ENCODE assay signal across 9 cellular contexts in genomic region chr14:23033801-23034497, GRCh38. TPM values are rescaled to one million over a fixed set of nuclear protein-coding genes. Genes with fewer than 3 reads are reported as not detected.
DNase-seq lines count a peak whose midpoint lies in the region; ATAC-seq and TF ChIP-seq lines count a peak whose summit lies in the region.
"Had no signal": no experiment of that assay in that cellular context is flagged by ENCODE, and none has a peak within 500 bp of the region (broad histone marks: within the 10 kb centered on the region; RNA-seq: fewer than 3 reads in every experiment).

No MANE protein-coding gene starts in this region.

- POLR2A ChIA-PET in Panc1 (lab: Charles Lee): interaction anchor here (1.2 kb wide), 1 partner anchor 27 kb away, joined by 4 read pairs; no protein-coding TSS in a partner anchor

- H3K27ac ChIP-seq in Panc1 (ENCODE audit: low read length) (peak overlapping the region; percentile 98), epithelial cell of prostate (peak overlapping the region; percentile 84), parathyroid adenoma (peak overlapping the region; percentile 96)

- CTCF ChIA-PET in Panc1 (lab: Charles Lee): no interaction called here

- peak overlapping the region; percentile 87 for H2AFZ ChIP-seq in parathyroid adenoma

- peak overlapping the region; percentile 95 for H3K4me2 ChIP-seq in parathyroid adenoma (ENCODE audit: low read length)

- ATAC-seq in Panc1 (peak; percentile 27; the same call in 1 of the 2 replicates), GM19395 (IDR thresholded peaks at IDR 0.05; ENCODE audit: unreplicated experiment) (no peak)

- DNase-seq in Panc1 (ENCODE audit: low read depth, low spot score) (no peak), epithelial cell of prostate (ENCODE audit: low read depth, low spot score) (no peak), NCI-H82 treated with DMSO at 0.1 percent for 48 hours (lab: John Stamatoyannopoulos, UW; ENCODE audit: unreplicated experiment) (no peak), AG20443 (ENCODE audit: low spot score) (no peak)
- DNase-seq in stimulated activated naive CD4-positive, alpha-beta T cell treated with Interleukin-2 at 50 U/mL for 16 hours (lab: John Stamatoyannopoulos, UW): no peak

- H3K4me1 ChIP-seq in Panc1 (ENCODE audit: control insufficient read depth, insufficient read depth, low read length): no peaks in the 10 kb centered on the region; the same call in 1 of the 2 replicates
- H3K4me1 ChIP-seq in parathyroid adenoma: peaks cover 9% of the 10 kb centered on the region

- H3K79me2 ChIP-seq in parathyroid adenoma: peaks cover 24% of the 10 kb centered on the region

- in situ Hi-C loops in Panc1 (cut with HindIII; ENCODE audit: low pct_unique_long_range_greater_than_20kb, low sequenced_read_pairs): no loop called here

- BruUV-seq in Panc1 (replicated peaks; lab: Mats Ljungman, UMichigan): TSS peak; percentile 91

- peak overlapping the region; percentile 81 for H3K4me3 ChIP-seq in GM08714 (ENCODE audit: low read length)
- H3K4me3 ChIP-seq in Panc1 (ENCODE audit: low read depth in 2 of 2, low read length in 2 of 2): peak overlapping the region; percentile 72 to 90
- peak overlapping the region; percentile 93 for H3K4me3 ChIP-seq in parathyroid adenoma (ENCODE audit: low read depth, low read length)

- TF ChIP-seq CTCF in Panc1 (IDR thresholded peaks at IDR 0.05): no peak
- no peak for TF ChIP-seq CTCF in parathyroid adenoma (IDR thresholded peaks at IDR 0.05)

- peaks cover 8% of the 10 kb centered on the region for H3K36me3 ChIP-seq in Panc1 (ENCODE audit: control insufficient read depth, insufficient read depth, low read length)
- no peaks in the 10 kb centered on the region for H3K36me3 ChIP-seq in parathyroid adenoma (ENCODE audit: control insufficient read depth, insufficient read depth, low read length)

- intact Hi-C loops in Panc1 (cut with micrococcal nuclease; ENCODE audit: unreplicated experiment): no loop called here

- H3K9ac ChIP-seq in parathyroid adenoma: peak overlapping the region; percentile 70

- H3K9me3 ChIP-seq in Panc1 (ENCODE audit: control insufficient read depth, insufficient read depth, low read depth, low read length): no peaks in the 10 kb centered on the region
- H3K9me3 ChIP-seq in parathyroid adenoma (ENCODE audit: control insufficient read depth, low read length): no peaks in the 10 kb centered on the region

- H3K27me3 ChIP-seq in Panc1 (ENCODE audit: control insufficient read depth, insufficient read depth, low read length): no peaks in the 10 kb centered on the region
- H3K27me3 ChIP-seq in parathyroid adenoma (ENCODE audit: control insufficient read depth, insufficient read depth, low read length): no peaks in the 10 kb centered on the region

RNA-seq across cellular contexts. Expression of gene PSMB5, which starts 0.8 kb away (rescaled TPM):
- total RNA-seq in Panc1 (2021; ENCODE audit: unreplicated experiment): 149 TPM
- polyA plus RNA-seq in Panc1 (2012; ENCODE audit: insufficient read length): 252 TPM

RNA-seq across cellular contexts. Expression of gene PSMB11, which starts 8.1 kb away (rescaled TPM):
- not detected for total RNA-seq in Panc1 (2021; ENCODE audit: unreplicated experiment)
- polyA plus RNA-seq in Panc1 (2012; ENCODE audit: insufficient read length): not detected
- total RNA-seq: renal cortical epithelial cell had no signal

RNA-seq across cellular contexts. Expression of gene CDH24, which starts 23.4 kb away (rescaled TPM):
- total RNA-seq in Panc1 (2021; ENCODE audit: unreplicated experiment): 9.0 TPM
- polyA plus RNA-seq in Panc1 (2012; ENCODE audit: insufficient read length): 6.8 TPM

RNA-seq across cellular contexts. Expression of gene C14orf93, which starts 24.0 kb away (rescaled TPM):
- 5.6 TPM for total RNA-seq in Panc1 (2021; ENCODE audit: unreplicated experiment)
- 7.1 TPM for polyA plus RNA-seq in Panc1 (2012; ENCODE audit: insufficient read length)

RNA-seq across cellular contexts. Expression of gene AJUBA, which starts 51.6 kb away (rescaled TPM):
- total RNA-seq in Panc1 (2021; ENCODE audit: unreplicated experiment): 50.2 TPM
- polyA plus RNA-seq in Panc1 (2012; ENCODE audit: insufficient read length): 22.9 TPM
